ENCODE assay signal across 1 cellular context in genomic region chr13:50244913-50245574, GRCh38.
A peak's percentile ranks its signal among the peaks of the same experiment; 100 is the strongest.
TF ChIP-seq lines count a peak whose summit lies in the region.

No MANE protein-coding gene starts in this region.

TF ChIP-seq in HepG2, 621 proteins besides CTCF, POLR2A, EP300 and RAD21 (continued from another document and continues in another):
- no peak for TF ChIP-seq SMAD1 (CRISPR knock-in tag; IDR thresholded peaks at IDR 0.05; ENCODE audit: borderline replicate concordance, low read depth)
- TF ChIP-seq JDP2 (CRISPR knock-in tag; IDR thresholded peaks at IDR 0.05; ENCODE audit: borderline replicate concordance) = no peak
- peak; percentile 98 for TF ChIP-seq ARID5B (CRISPR knock-in tag; IDR thresholded peaks at IDR 0.05)
- no peak for TF ChIP-seq ZSCAN20 (CRISPR knock-in tag; IDR thresholded peaks at IDR 0.05; ENCODE audit: borderline replicate concordance)
- no peak for TF ChIP-seq ZNF790 (CRISPR knock-in tag; IDR thresholded peaks at IDR 0.05; ENCODE audit: borderline replicate concordance)
- 0 out of 2 replicates have a peak, but pooled peaks have one; percentile 39 for TF ChIP-seq BRD4 (CRISPR knock-in tag; IDR thresholded peaks at IDR 0.05)
- no peak; the same call in 1 of the 2 replicates for TF ChIP-seq FLYWCH1 (CRISPR knock-in tag; IDR thresholded peaks at IDR 0.05)
- no peak for TF ChIP-seq ZNF260 (CRISPR knock-in tag; IDR thresholded peaks at IDR 0.05; ENCODE audit: borderline replicate concordance, low read depth)
- no peak for TF ChIP-seq MXD4 (CRISPR knock-in tag; IDR thresholded peaks at IDR 0.05)
- TF ChIP-seq CHD2 (IDR thresholded peaks at IDR 0.05; ENCODE audit: low read depth, low read length) = peak; percentile 55; the same call in 1 of the 2 replicates
- peak; percentile 71; the same call in 1 of the 2 replicates for TF ChIP-seq ZNF362 (CRISPR knock-in tag; IDR thresholded peaks at IDR 0.05; ENCODE audit: borderline replicate concordance)
- TF ChIP-seq ZNF7 (CRISPR knock-in tag; IDR thresholded peaks at IDR 0.05) = peak; percentile 56; the same call in 1 of the 2 replicates
- TF ChIP-seq PHB2 (IDR thresholded peaks at IDR 0.05; ENCODE audit: partially characterized antibody) = no peak
- TF ChIP-seq, protein P1, sequence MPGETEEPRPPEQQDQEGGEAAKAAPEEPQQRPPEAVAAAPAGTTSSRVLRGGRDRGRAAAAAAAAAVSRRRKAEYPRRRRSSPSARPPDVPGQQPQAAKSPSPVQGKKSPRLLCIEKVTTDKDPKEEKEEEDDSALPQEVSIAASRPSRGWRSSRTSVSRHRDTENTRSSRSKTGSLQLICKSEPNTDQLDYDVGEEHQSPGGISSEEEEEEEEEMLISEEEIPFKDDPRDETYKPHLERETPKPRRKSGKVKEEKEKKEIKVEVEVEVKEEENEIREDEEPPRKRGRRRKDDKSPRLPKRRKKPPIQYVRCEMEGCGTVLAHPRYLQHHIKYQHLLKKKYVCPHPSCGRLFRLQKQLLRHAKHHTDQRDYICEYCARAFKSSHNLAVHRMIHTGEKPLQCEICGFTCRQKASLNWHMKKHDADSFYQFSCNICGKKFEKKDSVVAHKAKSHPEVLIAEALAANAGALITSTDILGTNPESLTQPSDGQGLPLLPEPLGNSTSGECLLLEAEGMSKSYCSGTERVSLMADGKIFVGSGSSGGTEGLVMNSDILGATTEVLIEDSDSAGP (CRISPR knock-in tag; IDR thresholded peaks at IDR 0.05; ENCODE audit: borderline replicate concordance) = no peak
- TF ChIP-seq SP5 (CRISPR knock-in tag; IDR thresholded peaks at IDR 0.05; ENCODE audit: borderline replicate concordance, low read depth) = peak; percentile 77
- TF ChIP-seq, protein P2, sequence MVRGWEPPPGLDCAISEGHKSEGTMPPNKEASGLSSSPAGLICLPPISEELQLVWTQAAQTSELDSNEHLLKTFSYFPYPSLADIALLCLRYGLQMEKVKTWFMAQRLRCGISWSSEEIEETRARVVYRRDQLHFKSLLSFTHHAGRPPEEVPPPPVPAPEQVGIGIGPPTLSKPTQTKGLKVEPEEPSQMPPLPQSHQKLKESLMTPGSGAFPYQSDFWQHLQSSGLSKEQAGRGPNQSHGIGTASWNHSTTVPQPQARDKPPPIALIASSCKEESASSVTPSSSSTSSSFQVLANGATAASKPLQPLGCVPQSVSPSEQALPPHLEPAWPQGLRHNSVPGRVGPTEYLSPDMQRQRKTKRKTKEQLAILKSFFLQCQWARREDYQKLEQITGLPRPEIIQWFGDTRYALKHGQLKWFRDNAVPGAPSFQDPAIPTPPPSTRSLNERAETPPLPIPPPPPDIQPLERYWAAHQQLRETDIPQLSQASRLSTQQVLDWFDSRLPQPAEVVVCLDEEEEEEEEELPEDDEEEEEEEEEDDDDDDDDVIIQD (CRISPR knock-in tag; IDR thresholded peaks at IDR 0.05; ENCODE audit: low read depth) = peak; percentile 98
- no peak for TF ChIP-seq NFE2 (CRISPR knock-in tag; IDR thresholded peaks at IDR 0.05)
- TF ChIP-seq SRY (CRISPR knock-in tag; IDR thresholded peaks at IDR 0.05) = no peak
- TF ChIP-seq, protein P3, sequence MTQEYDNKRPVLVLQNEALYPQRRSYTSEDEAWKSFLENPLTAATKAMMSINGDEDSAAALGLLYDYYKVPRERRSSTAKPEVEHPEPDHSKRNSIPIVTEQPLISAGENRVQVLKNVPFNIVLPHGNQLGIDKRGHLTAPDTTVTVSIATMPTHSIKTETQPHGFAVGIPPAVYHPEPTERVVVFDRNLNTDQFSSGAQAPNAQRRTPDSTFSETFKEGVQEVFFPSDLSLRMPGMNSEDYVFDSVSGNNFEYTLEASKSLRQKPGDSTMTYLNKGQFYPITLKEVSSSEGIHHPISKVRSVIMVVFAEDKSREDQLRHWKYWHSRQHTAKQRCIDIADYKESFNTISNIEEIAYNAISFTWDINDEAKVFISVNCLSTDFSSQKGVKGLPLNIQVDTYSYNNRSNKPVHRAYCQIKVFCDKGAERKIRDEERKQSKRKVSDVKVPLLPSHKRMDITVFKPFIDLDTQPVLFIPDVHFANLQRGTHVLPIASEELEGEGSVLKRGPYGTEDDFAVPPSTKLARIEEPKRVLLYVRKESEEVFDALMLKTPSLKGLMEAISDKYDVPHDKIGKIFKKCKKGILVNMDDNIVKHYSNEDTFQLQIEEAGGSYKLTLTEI (CRISPR knock-in tag; conservative IDR thresholded peaks at IDR 0.05) = no peak
- no peak for TF ChIP-seq RBFOX2 (IDR thresholded peaks at IDR 0.05; ENCODE audit: low read depth, low read length)
- TF ChIP-seq HIVEP1 (CRISPR knock-in tag; IDR thresholded peaks at IDR 0.05) = no peak; the same call in 1 of the 2 replicates
- peak; percentile 83; the same call in 1 of the 2 replicates for TF ChIP-seq TARDBP (CRISPR knock-in tag; IDR thresholded peaks at IDR 0.05)
- TF ChIP-seq CSRNP1 (CRISPR knock-in tag; IDR thresholded peaks at IDR 0.05) = 0 out of 2 replicates have a peak, but pooled peaks have one; percentile 51
- TF ChIP-seq TP53 (CRISPR knock-in tag; conservative IDR thresholded peaks at IDR 0.05) = peak; percentile 78; the same call in 1 of the 2 replicates
- peak; percentile 91 for TF ChIP-seq ZNF644 (CRISPR knock-in tag; IDR thresholded peaks at IDR 0.05; ENCODE audit: low read depth)
- TF ChIP-seq TBP (CRISPR knock-in tag; IDR thresholded peaks at IDR 0.05) = no peak
- TF ChIP-seq, protein P4, sequence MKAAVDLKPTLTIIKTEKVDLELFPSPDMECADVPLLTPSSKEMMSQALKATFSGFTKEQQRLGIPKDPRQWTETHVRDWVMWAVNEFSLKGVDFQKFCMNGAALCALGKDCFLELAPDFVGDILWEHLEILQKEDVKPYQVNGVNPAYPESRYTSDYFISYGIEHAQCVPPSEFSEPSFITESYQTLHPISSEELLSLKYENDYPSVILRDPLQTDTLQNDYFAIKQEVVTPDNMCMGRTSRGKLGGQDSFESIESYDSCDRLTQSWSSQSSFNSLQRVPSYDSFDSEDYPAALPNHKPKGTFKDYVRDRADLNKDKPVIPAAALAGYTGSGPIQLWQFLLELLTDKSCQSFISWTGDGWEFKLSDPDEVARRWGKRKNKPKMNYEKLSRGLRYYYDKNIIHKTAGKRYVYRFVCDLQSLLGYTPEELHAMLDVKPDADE (CRISPR knock-in tag; IDR thresholded peaks at IDR 0.05) = no peak
- no peak for TF ChIP-seq FOXC1 (CRISPR knock-in tag; IDR thresholded peaks at IDR 0.05; ENCODE audit: borderline replicate concordance)
- no peak for TF ChIP-seq ZNF274 (CRISPR knock-in tag; IDR thresholded peaks at IDR 0.05)
- no peak for TF ChIP-seq ZNF564 (CRISPR knock-in tag; IDR thresholded peaks at IDR 0.05)
- TF ChIP-seq SCMH1 (CRISPR knock-in tag; IDR thresholded peaks at IDR 0.05; ENCODE audit: borderline replicate concordance) = no peak
- TF ChIP-seq MIXL1 (CRISPR knock-in tag; IDR thresholded peaks at IDR 0.05) = peak; percentile 93
- peak; percentile 83; the same call in 1 of the 2 replicates for TF ChIP-seq ZSCAN29 (CRISPR knock-in tag; conservative IDR thresholded peaks at IDR 0.05)
- TF ChIP-seq, protein P5, sequence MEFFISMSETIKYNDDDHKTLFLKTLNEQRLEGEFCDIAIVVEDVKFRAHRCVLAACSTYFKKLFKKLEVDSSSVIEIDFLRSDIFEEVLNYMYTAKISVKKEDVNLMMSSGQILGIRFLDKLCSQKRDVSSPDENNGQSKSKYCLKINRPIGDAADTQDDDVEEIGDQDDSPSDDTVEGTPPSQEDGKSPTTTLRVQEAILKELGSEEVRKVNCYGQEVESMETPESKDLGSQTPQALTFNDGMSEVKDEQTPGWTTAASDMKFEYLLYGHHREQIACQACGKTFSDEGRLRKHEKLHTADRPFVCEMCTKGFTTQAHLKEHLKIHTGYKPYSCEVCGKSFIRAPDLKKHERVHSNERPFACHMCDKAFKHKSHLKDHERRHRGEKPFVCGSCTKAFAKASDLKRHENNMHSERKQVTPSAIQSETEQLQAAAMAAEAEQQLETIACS (CRISPR knock-in tag; IDR thresholded peaks at IDR 0.05) = no peak
- TF ChIP-seq ZXDC (CRISPR knock-in tag; IDR thresholded peaks at IDR 0.05) = no peak
- TF ChIP-seq ZNF160 (CRISPR knock-in tag; IDR thresholded peaks at IDR 0.05) = no peak
- TF ChIP-seq BCL3 (CRISPR knock-in tag; IDR thresholded peaks at IDR 0.05) = peak; percentile 36; the same call in 1 of the 2 replicates
- TF ChIP-seq, protein P6, sequence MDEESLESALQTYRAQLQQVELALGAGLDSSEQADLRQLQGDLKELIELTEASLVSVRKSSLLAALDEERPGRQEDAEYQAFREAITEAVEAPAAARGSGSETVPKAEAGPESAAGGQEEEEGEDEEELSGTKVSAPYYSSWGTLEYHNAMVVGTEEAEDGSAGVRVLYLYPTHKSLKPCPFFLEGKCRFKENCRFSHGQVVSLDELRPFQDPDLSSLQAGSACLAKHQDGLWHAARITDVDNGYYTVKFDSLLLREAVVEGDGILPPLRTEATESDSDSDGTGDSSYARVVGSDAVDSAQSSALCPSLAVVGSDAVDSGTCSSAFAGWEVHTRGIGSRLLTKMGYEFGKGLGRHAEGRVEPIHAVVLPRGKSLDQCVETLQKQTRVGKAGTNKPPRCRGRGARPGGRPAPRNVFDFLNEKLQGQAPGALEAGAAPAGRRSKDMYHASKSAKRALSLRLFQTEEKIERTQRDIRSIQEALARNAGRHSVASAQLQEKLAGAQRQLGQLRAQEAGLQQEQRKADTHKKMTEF (CRISPR knock-in tag; IDR thresholded peaks at IDR 0.05) = peak; percentile 97
- TF ChIP-seq YEATS2 (CRISPR knock-in tag; IDR thresholded peaks at IDR 0.05; ENCODE audit: borderline replicate concordance) = no peak
